8 cellular contexts compared by ENCODE assay signal in the genomic region with DNA sequence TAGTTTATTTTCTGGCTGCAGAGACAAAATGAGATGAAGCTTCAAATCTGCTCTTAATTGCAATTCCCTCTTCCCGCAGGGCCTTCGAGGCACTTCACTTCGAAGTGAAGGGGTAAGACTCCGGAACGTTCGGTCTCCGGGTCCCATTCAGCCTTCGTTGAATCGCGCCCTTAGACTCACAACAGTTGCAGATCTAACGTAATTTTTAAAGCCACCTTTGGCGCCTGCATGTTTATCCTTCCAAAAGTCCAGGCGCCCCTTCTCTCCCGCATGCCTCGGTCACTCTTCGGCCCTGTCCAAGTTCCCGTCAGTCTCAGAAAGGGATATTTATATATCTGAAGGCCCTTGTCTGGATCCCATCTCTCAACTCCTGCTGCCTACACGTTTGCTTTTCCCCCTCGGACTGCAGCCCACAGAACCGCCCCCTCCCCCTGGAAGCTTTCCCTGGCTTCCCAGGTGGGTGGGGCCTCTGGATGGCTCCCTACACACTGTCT. TPM values are rescaled to one million over a fixed set of nuclear protein-coding genes. Genes with fewer than 3 reads are reported as not detected.
DNase-seq lines count a peak whose midpoint lies in the region; ATAC-seq and TF ChIP-seq lines count a peak whose summit lies in the region.

No MANE protein-coding gene starts in this region.

- H3K9me3 ChIP-seq in HAP-1, result no peaks in the 10 kb centered on the region

- no peak for ATAC-seq in central memory CD8-positive, alpha-beta T cell (replicated peaks; ENCODE audit: extremely low read depth, poor library complexity, severe bottlenecking)

- in situ Hi-C loops in HAP-1 (cut with MboI; ENCODE audit: low sequenced_read_pairs), result no loop called here
- in situ Hi-C loops in GM13977 (cut with MboI; ENCODE audit: low pct_unique_long_range_greater_than_20kb, low sequenced_read_pairs, unreplicated experiment), result no loop called here

- H3K4me1 ChIP-seq in HAP-1, result no peaks in the 10 kb centered on the region

- H3K4me1 Mint-ChIP-seq in activated T-cell treated with anti-CD3 and anti-CD28 coated beads, Interleukin-2, amount 50 U/mL, for 24 hours (ENCODE audit: low read depth), result peaks cover 27% of the 10 kb centered on the region
- peaks cover 18% of the 10 kb centered on the region for H3K4me1 Mint-ChIP-seq in central memory CD8-positive, alpha-beta T cell
- H3K4me1 Mint-ChIP-seq in type B pancreatic cell (ENCODE audit: unreplicated experiment), result peaks cover 18% of the 10 kb centered on the region

- H3K36me3 Mint-ChIP-seq in activated T-cell treated with anti-CD3 and anti-CD28 coated beads, Interleukin-2, amount 50 U/mL, for 24 hours (ENCODE audit: low read depth), result peaks cover 4% of the 10 kb centered on the region
- H3K36me3 Mint-ChIP-seq in central memory CD8-positive, alpha-beta T cell (ENCODE audit: insufficient read depth), result peaks cover 5% of the 10 kb centered on the region
- peaks cover 11% of the 10 kb centered on the region for H3K36me3 Mint-ChIP-seq in type B pancreatic cell

- H3K27me3 ChIP-seq in HAP-1 (ENCODE audit: low read depth), result peaks cover 29% of the 10 kb centered on the region

- 13% methylated on average over 20 of the region's 20 CpGs for WGBS in lower leg skin, 2 donors

- no peaks in the 10 kb centered on the region for H3K36me3 ChIP-seq in HAP-1 (replicated peaks)

- no peak for TF ChIP-seq CTCF in lower leg skin (IDR thresholded peaks at IDR 0.05)
- TF ChIP-seq CTCF in type B pancreatic cell (conservative IDR thresholded peaks at IDR 0.05), result no peak
- TF ChIP-seq CTCF in GM13977 (IDR thresholded peaks at IDR 0.05; ENCODE audit: extremely low read depth, insufficient read depth, missing control alignments), result no peak

- no peaks in the 10 kb centered on the region for H3K9me3 Mint-ChIP-seq in activated T-cell treated with anti-CD3 and anti-CD28 coated beads, Interleukin-2, amount 50 U/mL, for 24 hours
- no peaks in the 10 kb centered on the region for H3K9me3 Mint-ChIP-seq in central memory CD8-positive, alpha-beta T cell
- no peaks in the 10 kb centered on the region for H3K9me3 Mint-ChIP-seq in type B pancreatic cell

- H3K27me3 Mint-ChIP-seq in activated T-cell treated with anti-CD3 and anti-CD28 coated beads, Interleukin-2, amount 50 U/mL, for 24 hours, result peaks cover 20% of the 10 kb centered on the region
- H3K27me3 Mint-ChIP-seq in central memory CD8-positive, alpha-beta T cell, result peaks cover 74% of the 10 kb centered on the region
- H3K27me3 Mint-ChIP-seq in type B pancreatic cell, result peaks cover 57% of the 10 kb centered on the region

- TF ChIP-seq POLR2A in lower leg skin (IDR thresholded peaks at IDR 0.05), result no peak

- H3K4me3 ChIP-seq in lower leg skin (ENCODE audit: low read depth, poor library complexity, severe bottlenecking) (peak overlapping the region; percentile 75), HAP-1 (no peak overlapping the region)

- H3K4me3 Mint-ChIP-seq in activated T-cell treated with anti-CD3 and anti-CD28 coated beads, Interleukin-2, amount 50 U/mL, for 24 hours, result peak overlapping the region; percentile 80
- peak overlapping the region; percentile 73 for H3K4me3 Mint-ChIP-seq in central memory CD8-positive, alpha-beta T cell
- H3K4me3 Mint-ChIP-seq in type B pancreatic cell, result peak overlapping the region; percentile 92

- no peak for DNase-seq in activated T-cell treated with anti-CD3 and anti-CD28 coated beads, Interleukin-2, amount 50 U/mL, for 24 hours
- no peak for DNase-seq in activated T-cell treated with anti-CD3 and anti-CD28 coated beads, Interleukin-2, amount 50 U/mL, for 48 hours
- DNase-seq in central memory CD8-positive, alpha-beta T cell (ENCODE audit: low spot score in 2 of 2), result no peak
- DNase-seq in lower leg skin (ENCODE audit: low spot score in 2 of 2), result peak in 1 of 2 donors; percentile 87
- DNase-seq in type B pancreatic cell (ENCODE audit: extremely low spot score, unreplicated experiment), result no peak
- DNase-seq in foreskin melanocyte, result no peak
- no peak for DNase-seq in HAP-1 (ENCODE audit: low spot score in 2 of 2)
- no peak for DNase-seq in GM13977 (ENCODE audit: low spot score)

- peak overlapping the region; percentile 34 for H3K27ac Mint-ChIP-seq in activated T-cell treated with anti-CD3 and anti-CD28 coated beads, Interleukin-2, amount 50 U/mL, for 24 hours
- H3K27ac Mint-ChIP-seq in central memory CD8-positive, alpha-beta T cell (ENCODE audit: low read depth), result no peak overlapping the region
- peak overlapping the region; percentile 63 for H3K27ac Mint-ChIP-seq in type B pancreatic cell

- intact Hi-C loops in lower leg skin (cut with DNase I; ENCODE audit: low total_unique reads), result no loop called here

RNA-seq across cellular contexts. Expression of gene KCTD12, which starts 0.9 kb away (rescaled TPM):
- 10 to 100 TPM; 16.6 to 60.0 (median 34.5) TPM for total RNA-seq in lower leg skin
- total RNA-seq in type B pancreatic cell (ENCODE audit: low replicate concordance), result 59.3 and 154 TPM in 2 replicates
